Comparison of ENCODE assay signal across 8 cellular contexts in genomic region chr2:233556756-233557736, GRCh38. TPM values are rescaled to one million over a fixed set of nuclear protein-coding genes. Genes with fewer than 3 reads are reported as not detected.
DNase-seq lines count a peak whose midpoint lies in the region; ATAC-seq and TF ChIP-seq lines count a peak whose summit lies in the region.

No MANE protein-coding gene starts in this region.

- no peak for TF ChIP-seq CTCF in foreskin fibroblast (IDR thresholded peaks at IDR 0.05; ENCODE audit: low read depth, low read length)

- no peak overlapping the region for H3K27ac ChIP-seq in aorta (ENCODE audit: low read depth in 1 of 2, low read length in 2 of 2)

- H3K36me3 ChIP-seq in aorta (ENCODE audit: control insufficient read depth in 1 of 2, insufficient read depth in 2 of 2, low read length in 1 of 2) = peaks cover 0 to 7% of the 10 kb centered on the region in 2 donors

- H3K36me3 Mint-ChIP-seq in activated naive CD4-positive, alpha-beta T cell treated with anti-CD3 and anti-CD28 coated beads, Interleukin-2, amount 50 U/mL, for 24 hours = peaks cover 24% of the 10 kb centered on the region

- 82 to 84% methylated on average over 9 of the region's 9 CpGs for WGBS in aorta, 2 donors

- no peaks in the 10 kb centered on the region for H3K27me3 Mint-ChIP-seq in activated naive CD4-positive, alpha-beta T cell treated with anti-CD3 and anti-CD28 coated beads, Interleukin-2, amount 50 U/mL, for 24 hours

- H3K4me1 ChIP-seq in aorta (ENCODE audit: control insufficient read depth in 1 of 2, insufficient read depth in 2 of 2, low read length in 2 of 2) = no peaks in the 10 kb centered on the region

- H3K4me3 ChIP-seq in foreskin fibroblast (ENCODE audit: low read depth in 1 of 2, low read length in 2 of 2) (no peak overlapping the region), aorta (ENCODE audit: low read length in 2 of 2) (no peak overlapping the region)

- intact Hi-C loops in aorta (cut with DNase I) = no loop called here

- H3K27ac Mint-ChIP-seq in activated naive CD4-positive, alpha-beta T cell treated with anti-CD3 and anti-CD28 coated beads, Interleukin-2, amount 50 U/mL, for 24 hours = peak overlapping the region; percentile 91

- H3K27me3 ChIP-seq in aorta (ENCODE audit: control insufficient read depth in 1 of 2, insufficient read depth in 2 of 2, low read length in 1 of 2) = no peaks in the 10 kb centered on the region

- no peaks in the 10 kb centered on the region for H3K9me3 Mint-ChIP-seq in activated naive CD4-positive, alpha-beta T cell treated with anti-CD3 and anti-CD28 coated beads, Interleukin-2, amount 50 U/mL, for 24 hours

- H3K4me3 Mint-ChIP-seq in activated naive CD4-positive, alpha-beta T cell treated with anti-CD3 and anti-CD28 coated beads, Interleukin-2, amount 50 U/mL, for 24 hours = no peak overlapping the region

- ATAC-seq in aorta (ENCODE audit: low FRiP score) (peak; percentile 15), GM19397 (IDR thresholded peaks at IDR 0.05; ENCODE audit: unreplicated experiment) (no peak), GM18868 (IDR thresholded peaks at IDR 0.05; ENCODE audit: unreplicated experiment) (no peak)

- DNase-seq in activated naive CD4-positive, alpha-beta T cell (lab: John Stamatoyannopoulos, UW) = no peak
- DNase-seq in SKM-1 treated with dmso at 0.1 percent for 144 hours (lab: John Stamatoyannopoulos, UW; ENCODE audit: unreplicated experiment) (peak; percentile 84), foreskin fibroblast (peak; percentile 30 to 53), aorta (no peak), NCI-H345 (lab: John Stamatoyannopoulos, UW) (no peak)

- no peaks in the 10 kb centered on the region for H3K9me3 ChIP-seq in aorta (ENCODE audit: control insufficient read depth, low read length)

- peaks cover 8% of the 10 kb centered on the region for H3K4me1 Mint-ChIP-seq in activated naive CD4-positive, alpha-beta T cell treated with anti-CD3 and anti-CD28 coated beads, Interleukin-2, amount 50 U/mL, for 24 hours

RNA-seq across cellular contexts. Expression of gene USP40, which starts 9.5 kb away (rescaled TPM):
- total RNA-seq in aorta = 10 to 100 TPM; 28.4 to 52.6 TPM
- polyA plus RNA-seq in aorta = 10 to 100 TPM; 11.4 to 31.5 TPM

Comparison
In these comparisons a context has a peak if more than half of its experiments do, and no peak if none do; other contexts are left out.
1. DNase-seq: peak in SKM-1 treated with dmso at 0.1 percent for 144 hours (single experiment) and foreskin fibroblast (2 of 2); none in activated naive CD4-positive, alpha-beta T cell (0 of 4), aorta (0 of 2) and NCI-H345 (single experiment).